In the genomic region with DNA sequence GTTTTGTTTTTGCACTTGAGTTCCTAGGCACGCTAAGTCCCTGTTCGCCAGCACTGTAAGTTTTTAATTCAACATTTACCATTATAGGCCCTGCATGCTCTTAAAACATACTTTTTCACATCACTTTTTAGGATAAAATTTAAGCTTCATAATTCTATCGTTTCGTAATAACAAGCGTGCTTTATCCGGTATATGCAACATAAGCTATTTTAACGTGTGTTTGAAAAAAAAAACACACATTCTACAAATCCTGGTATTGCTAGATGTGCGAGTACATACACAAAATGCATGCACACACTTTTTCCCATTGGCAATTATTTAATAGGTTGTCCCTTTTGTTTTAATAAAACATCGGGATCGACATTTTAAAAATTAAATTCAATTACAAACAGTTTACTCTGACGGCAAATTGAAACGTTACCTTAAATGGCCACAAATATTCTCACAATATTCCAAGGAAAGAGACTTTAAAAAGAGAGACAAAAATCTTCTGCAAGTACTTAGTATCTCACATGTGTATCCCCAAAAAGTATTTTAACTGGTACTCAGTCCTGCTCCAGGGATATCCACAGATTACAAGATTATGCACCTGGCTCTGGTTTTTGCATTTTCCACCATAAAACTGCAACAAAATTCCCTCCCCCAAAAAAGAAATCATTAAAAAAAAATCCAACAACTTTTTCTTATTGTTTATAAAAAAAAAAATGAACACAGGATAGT, we compare ENCODE assay signal across 8 cellular contexts. TPM values are rescaled to one million over a fixed set of nuclear protein-coding genes. Genes with fewer than 3 reads are reported as not detected.
DNase-seq lines count a peak whose midpoint lies in the region; ATAC-seq, FAIRE-seq and TF ChIP-seq lines count a peak whose summit lies in the region.

No MANE protein-coding gene starts in this region.

- H2AFZ ChIP-seq in MM.1S (ENCODE audit: low read length) (peak overlapping the region; percentile 99), K562 (ENCODE audit: low read depth, low read length) (peak overlapping the region; percentile 72)

- no peak for TF ChIP-seq CTCF in MM.1S (IDR thresholded peaks at IDR 0.05; ENCODE audit: low read length)
- no peak for TF ChIP-seq CTCF in K562 (IDR thresholded peaks at IDR 0.05 in 2 of 3, conservative IDR thresholded peaks at IDR 0.05 in 1 of 3; ENCODE audit: insufficient read depth in 2 of 3, low read depth in 1 of 3, low read length in 3 of 3)
- no peak for TF ChIP-seq CTCF in testis (IDR thresholded peaks at IDR 0.05)

- no peaks in the 10 kb centered on the region for H3K9me2 ChIP-seq in MM.1S (replicated peaks; ENCODE audit: insufficient read depth, low read length)

- H3K4me2 ChIP-seq in MM.1S (ENCODE audit: low read depth, low read length) (peak overlapping the region; percentile 85), K562 (ENCODE audit: insufficient read depth, low read length) (peak overlapping the region; percentile 86)

- peak overlapping the region; percentile 72 for H3K27ac ChIP-seq in MM.1S (ENCODE audit: low read length)
- peak overlapping the region; percentile 75 for H3K27ac ChIP-seq in K562 (ENCODE audit: extremely low read depth, low read depth, low read length)
- peak overlapping the region; percentile 91 for H3K27ac ChIP-seq in layer of hippocampus (ENCODE audit: low read depth, low read length)
- peak overlapping the region; percentile 93 to 95 for H3K27ac ChIP-seq in testis

- POLR2A ChIA-PET in K562 (lab: Yijun Ruan, JAX): interaction anchor here (0.7 to 1.0 kb wide), 2 partner anchors 13 to 167 kb away, joined by 3 to 4 read pairs; no protein-coding TSS in a partner anchor

- FAIRE-seq in K562 (lab: Jason Lieb, UNC): no peak

- 0% methylated on average over 12 of the region's 12 CpGs for WGBS in K562 (ENCODE audit: insufficient coverage, low coverage, missing lambda C conversion rate)
- WGBS in testis, 2 donors: 1% methylated on average over 12 of the region's 12 CpGs

- DNase-seq in DMS153 (lab: John Stamatoyannopoulos, UW): peak; percentile 7
- no peak for DNase-seq in MM.1S
- DNase-seq in K562 (ENCODE audit: extremely low read depth in 1 of 4, low spot score in 3 of 4): no peak
- DNase-seq in testis: no peak
- DNase-seq in activated CD4-positive, CD25-positive, alpha-beta regulatory T cell treated with anti-CD3 and anti-CD28 coated beads, Interleukin-2, amount 50 U/mL, for 72 hours: no peak
- no peak for DNase-seq in stimulated activated CD4-positive, alpha-beta T cell treated with anti-CD3 and anti-CD28 coated beads, Interleukin-15, amount 100 ng/mL, for 24 hours
- DNase-seq in stimulated activated CD4-positive, alpha-beta T cell treated with anti-CD3 and anti-CD28 coated beads, Interleukin-4, amount 100 ng/mL, for 4 hours: no peak

- H3K27me3 ChIP-seq in MM.1S (replicated peaks; ENCODE audit: insufficient read depth, low read length) (no peaks in the 10 kb centered on the region), K562 (ENCODE audit: control insufficient read depth in 2 of 2, insufficient read depth in 2 of 2, low read length in 2 of 2) (no peaks in the 10 kb centered on the region), layer of hippocampus (ENCODE audit: control insufficient read depth, insufficient read depth, low read length) (no peaks in the 10 kb centered on the region), testis (no peaks in the 10 kb centered on the region)

- in situ Hi-C loops in K562 (cut with MboI): no loop called here

- no peak for TF ChIP-seq RAD21 in K562 (CRISPR knock-in tag; conservative IDR thresholded peaks at IDR 0.05 in 1 of 2, IDR thresholded peaks at IDR 0.05 in 1 of 2)

- H3K36me3 ChIP-seq in MM.1S (replicated peaks; ENCODE audit: insufficient read depth, low read length) (no peaks in the 10 kb centered on the region), K562 (ENCODE audit: control insufficient read depth, insufficient read depth, low read length) (no peaks in the 10 kb centered on the region; the same call in 2 of the 3 replicates), testis (ENCODE audit: low read depth, missing control alignments) (no peaks in the 10 kb centered on the region)

- ATAC-seq in K562: no peak

- no peaks in the 10 kb centered on the region for H3K9me1 ChIP-seq in K562 (ENCODE audit: control insufficient read depth, insufficient read depth, low read length)

- H4K20me1 ChIP-seq in MM.1S (ENCODE audit: insufficient read depth, low read length) (no peaks in the 10 kb centered on the region), K562 (replicated peaks; ENCODE audit: control insufficient read depth, insufficient read depth, low read length) (no peaks in the 10 kb centered on the region)

- CTCF ChIA-PET in K562 (lab: Yijun Ruan, JAX; ENCODE audit: low intra/inter-chr PET ratio): no interaction called here

- intact Hi-C loops in K562 (cut with micrococcal nuclease) (loop anchor here (2.0 to 5.0 kb wide), 2 partner anchors 67 to 192 kb away; no protein-coding TSS in a partner anchor), testis (cut with DNase I; ENCODE audit: low total_unique reads) (loop anchor here (5.0 kb wide), 1 partner anchor 172 kb away; no protein-coding TSS in a partner anchor)

- TF ChIP-seq POLR2A in K562 (conservative IDR thresholded peaks at IDR 0.05) (no peak), testis (IDR thresholded peaks at IDR 0.05) (no peak)

- no peak for TF ChIP-seq EP300 in K562 (IDR thresholded peaks at IDR 0.05; ENCODE audit: low read length)

- BruUV-seq in K562 (replicated peaks; lab: Mats Ljungman, UMichigan): TSS peak; percentile 34

- H3K4me3 ChIP-seq in MM.1S (ENCODE audit: low read length) (peak overlapping the region; percentile 77), K562 (peak overlapping the region; percentile 63), testis (peak overlapping the region; percentile 78 to 83)

- H3F3A ChIP-seq in MM.1S (ENCODE audit: insufficient read depth, low read length): peaks cover 11% of the 10 kb centered on the region

- H3K4me1 ChIP-seq in MM.1S (ENCODE audit: low read length) (no peaks in the 10 kb centered on the region; the same call in 1 of the 2 replicates), K562 (replicated peaks in 1 of 2; ENCODE audit: control insufficient read depth in 2 of 2, insufficient read depth in 2 of 2, low read length in 2 of 2) (peaks cover 6 to 34% of the 10 kb centered on the region in 2 experiments), testis (peaks cover 17% of the 10 kb centered on the region)

- H3K79me2 ChIP-seq in MM.1S (ENCODE audit: low read length) (no peaks in the 10 kb centered on the region), K562 (ENCODE audit: control insufficient read depth, insufficient read depth, low read length) (peaks cover 44% of the 10 kb centered on the region)

- H3K9ac ChIP-seq in MM.1S (ENCODE audit: low read length): peak overlapping the region; percentile 58
- peak overlapping the region in 1 of 2 experiments; percentile 74; a peak in 2 of 4 replicates for H3K9ac ChIP-seq in K562 (ENCODE audit: insufficient read depth in 1 of 2, low read depth in 2 of 2, low read length in 2 of 2)

- H3K9me3 ChIP-seq in MM.1S (replicated peaks; ENCODE audit: insufficient read depth, low read length): no peaks in the 10 kb centered on the region
- no peaks in the 10 kb centered on the region for H3K9me3 ChIP-seq in K562 (replicated peaks; ENCODE audit: control insufficient read depth, insufficient read depth, low read depth, low read length)
- no peaks in the 10 kb centered on the region for H3K9me3 ChIP-seq in testis

TF ChIP-seq in K562, 482 proteins besides CTCF, POLR2A, EP300 and RAD21:
- TF ChIP-seq KDM5B (IDR thresholded peaks at IDR 0.05; ENCODE audit: insufficient replicate concordance, low read depth, low read length) (peak; percentile 11), NFRKB (IDR thresholded peaks at IDR 0.05; ENCODE audit: low read depth) (no peak), ZNF316 (IDR thresholded peaks at IDR 0.05) (peak; percentile 80), C11orf30 (IDR thresholded peaks at IDR 0.05; ENCODE audit: low read depth) (peak; percentile 50; the same call in 1 of the 2 replicates), PTTG1 (tag; IDR thresholded peaks at IDR 0.05; ENCODE audit: low read depth) (no peak), MAFK (IDR thresholded peaks at IDR 0.05; ENCODE audit: low read length) (0 out of 2 replicates have a peak, but pooled peaks have one; percentile 9), GTF2E2 (tag; IDR thresholded peaks at IDR 0.05) (0 out of 2 replicates have a peak, but pooled peaks have one; percentile 10)

RNA-seq across cellular contexts. Expression of gene TCF4, which starts 1.0 kb away (rescaled TPM):
- total RNA-seq in K562 (2011; cell fraction: chromatin; rRNA removed; ENCODE audit: low replicate concordance): 45.5 and 85.0 TPM in 2 replicates
- 14.8 and 17.6 TPM in 2 replicates for total RNA-seq in K562 (2011; cell fraction: nucleolus; rRNA removed)
- 40.0 and 62.5 TPM in 2 replicates for total RNA-seq in K562 (2011; cell fraction: nucleoplasm; rRNA removed)
- total RNA-seq in K562 (2014; rRNA removed) (10.7 and 14.3 TPM in 2 replicates), K562 (2014; rRNA removed; fragmentation: Illumina TruSeq; extraction: Trizol) (19.4 and 21.8 TPM in 2 replicates), K562 (2015; rRNA removed; fragmentation: Illumina TruSeq; extraction: Trizol) (17.8 and 18.2 TPM in 2 replicates), K562 (2021) (22.9 and 24.7 TPM in 2 replicates), testis (100 to 1,000 TPM; 110 to 122 TPM)
- polyA plus RNA-seq in K562 (2011; rRNA removed) (19.2 and 19.4 TPM in 2 replicates), K562 (2014; fragmentation: Illumina TruSeq; extraction: Trizol) (10.8 and 15.2 TPM in 2 replicates), K562 (2014; fragmentation: Nextera tagmentation; extraction: Ambion mirVana) (10 to 100 TPM in 1 of 2 experiments, 1 to 10 TPM in 1; 4.8 to 10.0 TPM), K562 (2014; rRNA removed) (8.4 and 8.6 TPM in 2 replicates), testis (ENCODE audit: insufficient read depth, low read depth, low replicate concordance) (50.8 TPM)
- polyA plus RNA-seq in K562 (2011; cell fraction: cytosol; rRNA removed): 12.0 and 16.7 TPM in 2 replicates
- polyA plus RNA-seq in K562 (2011; cell fraction: nucleus; rRNA removed): 25.4 and 32.0 TPM in 2 replicates
- 10.3 and 11.8 TPM in 2 replicates for polyA plus RNA-seq in K562 (2012)
- 53.3 and 60.8 TPM in 2 replicates for polyA minus RNA-seq in K562 (2011; rRNA and poly(A)+ RNA removed)
- 13.0 and 18.2 TPM in 2 replicates for polyA minus RNA-seq in K562 (2011; cell fraction: cytosol; rRNA and poly(A)+ RNA removed)
- polyA minus RNA-seq in K562 (2011; cell fraction: nucleus; rRNA and poly(A)+ RNA removed): 39.3 and 82.2 TPM in 2 replicates
